ENCODE assay signal across 8 cellular contexts in genomic region chr9:128685022-128685332, GRCh38. TPM values are rescaled to one million over a fixed set of nuclear protein-coding genes. Genes with fewer than 3 reads are reported as not detected.
DNase-seq lines count a peak whose midpoint lies in the region; ATAC-seq and TF ChIP-seq lines count a peak whose summit lies in the region.

No MANE protein-coding gene starts in this region.

- H3K27ac ChIP-seq in gastroesophageal sphincter = peak overlapping the region in 3 of 4 donors; percentile 51 to 67 (median 56)

- H3K36me3 ChIP-seq in gastroesophageal sphincter = no peaks in the 10 kb centered on the region

- H3K4me1 ChIP-seq in gastroesophageal sphincter = peaks cover 0 to 39% (median 11%) of the 10 kb centered on the region in 3 donors

- H3K4me3 Mint-ChIP-seq in T-helper 2 cell treated with Interferon-gamma antibody and Interleukin-4, amounts not matched to agents 5 μg/mL and 100 μg/mL, for 36 hours = peak overlapping the region; percentile 94
- H3K4me3 Mint-ChIP-seq in T-cell = peak overlapping the region; percentile 89 to 98 (median 91)
- peak overlapping the region; percentile 93 to 94 for H3K4me3 Mint-ChIP-seq in stimulated activated naive B cell treated with anti-CD40 and anti-IgM and Interleukin-4, amounts not matched to agents 10 μg/mL and 1 μg/mL and 100 μg/mL, for 72 hours

- H3K27me3 Mint-ChIP-seq in T-helper 2 cell treated with Interferon-gamma antibody and Interleukin-4, amounts not matched to agents 5 μg/mL and 100 μg/mL, for 36 hours (ENCODE audit: low read depth) = no peaks in the 10 kb centered on the region
- H3K27me3 Mint-ChIP-seq in T-cell = no peaks in the 10 kb centered on the region
- H3K27me3 Mint-ChIP-seq in stimulated activated naive B cell treated with anti-CD40 and anti-IgM and Interleukin-4, amounts not matched to agents 10 μg/mL and 1 μg/mL and 100 μg/mL, for 72 hours = no peaks in the 10 kb centered on the region

- no peaks in the 10 kb centered on the region for H3K27me3 ChIP-seq in gastroesophageal sphincter

- H3K9me3 Mint-ChIP-seq in T-helper 2 cell treated with Interferon-gamma antibody and Interleukin-4, amounts not matched to agents 5 μg/mL and 100 μg/mL, for 36 hours = no peaks in the 10 kb centered on the region
- no peaks in the 10 kb centered on the region for H3K9me3 Mint-ChIP-seq in T-cell
- H3K9me3 Mint-ChIP-seq in stimulated activated naive B cell treated with anti-CD40 and anti-IgM and Interleukin-4, amounts not matched to agents 10 μg/mL and 1 μg/mL and 100 μg/mL, for 72 hours = no peaks in the 10 kb centered on the region

- no peak for DNase-seq in T-helper 2 cell treated with Interferon-gamma antibody and Interleukin-4, amounts not matched to agents 5 μg/mL and 100 μg/mL, for 36 hours (ENCODE audit: low spot score)
- DNase-seq in T-helper 2 cell (no peak), T-cell (no peak), anterior cingulate cortex (lab: John Stamatoyannopoulos, UW) (no peak), cerebellar nuclear complex (lab: John Stamatoyannopoulos, UW) (no peak)
- DNase-seq in stimulated activated naive B cell treated with anti-CD40 and anti-IgM and Interleukin-4, amounts not matched to agents 10 μg/mL and 1 μg/mL and 100 μg/mL, for 72 hours = no peak

- TF ChIP-seq CTCF in gastroesophageal sphincter (IDR thresholded peaks at IDR 0.05) = no peak

- ATAC-seq in T-cell (replicated peaks in 1 of 4) = no peak
- no peak for ATAC-seq in gastroesophageal sphincter
- ATAC-seq in stimulated activated naive B cell treated with anti-CD40 and anti-IgM and Interleukin-4, amounts not matched to agents 10 μg/mL and 1 μg/mL and 100 μg/mL, for 72 hours (replicated peaks) = no peak
- no peak for ATAC-seq in HG03175 (IDR thresholded peaks at IDR 0.05; ENCODE audit: unreplicated experiment)

- peak overlapping the region; percentile 92 for H3K27ac Mint-ChIP-seq in T-helper 2 cell treated with Interferon-gamma antibody and Interleukin-4, amounts not matched to agents 5 μg/mL and 100 μg/mL, for 36 hours
- peak overlapping the region; percentile 98 to 99 for H3K27ac Mint-ChIP-seq in T-cell
- H3K27ac Mint-ChIP-seq in stimulated activated naive B cell treated with anti-CD40 and anti-IgM and Interleukin-4, amounts not matched to agents 10 μg/mL and 1 μg/mL and 100 μg/mL, for 72 hours = peak overlapping the region; percentile 97

- H3K9me3 ChIP-seq in gastroesophageal sphincter = no peaks in the 10 kb centered on the region

- CTCF ChIA-PET in T-cell (lab: Charles Lee) = interaction anchor here in 1 of 2 donors (0.6 to 1.6 kb wide), 2 partner anchors 30 to 39 kb away, joined by 4 to 6 read pairs; no protein-coding TSS in a partner anchor

- no peak for TF ChIP-seq EP300 in gastroesophageal sphincter (IDR thresholded peaks at IDR 0.05)

- peak overlapping the region in 1 of 2 donors; percentile 52 for H3K4me3 ChIP-seq in gastroesophageal sphincter

- no CpG with 5 or more reads among the region's 2 CpGs for WGBS in gastroesophageal sphincter (ENCODE audit: low coverage in 1 of 2), 2 donors

- no peak for TF ChIP-seq POLR2A in gastroesophageal sphincter (IDR thresholded peaks at IDR 0.05)

- POLR2A ChIA-PET in T-cell (lab: Charles Lee) = no interaction called here

- H3K36me3 Mint-ChIP-seq in T-helper 2 cell treated with Interferon-gamma antibody and Interleukin-4, amounts not matched to agents 5 μg/mL and 100 μg/mL, for 36 hours (ENCODE audit: low read depth) = peaks cover 4% of the 10 kb centered on the region
- H3K36me3 Mint-ChIP-seq in T-cell = peaks cover 4% of the 10 kb centered on the region
- peaks cover 21 to 38% of the 10 kb centered on the region in 2 donors for H3K36me3 Mint-ChIP-seq in stimulated activated naive B cell treated with anti-CD40 and anti-IgM and Interleukin-4, amounts not matched to agents 10 μg/mL and 1 μg/mL and 100 μg/mL, for 72 hours

- peaks cover 31% of the 10 kb centered on the region for H3K4me1 Mint-ChIP-seq in T-helper 2 cell treated with Interferon-gamma antibody and Interleukin-4, amounts not matched to agents 5 μg/mL and 100 μg/mL, for 36 hours (ENCODE audit: low read depth)
- H3K4me1 Mint-ChIP-seq in T-cell = peaks cover 49 to 55% (median 52%) of the 10 kb centered on the region in 3 donors
- H3K4me1 Mint-ChIP-seq in stimulated activated naive B cell treated with anti-CD40 and anti-IgM and Interleukin-4, amounts not matched to agents 10 μg/mL and 1 μg/mL and 100 μg/mL, for 72 hours = peaks cover 27 to 64% of the 10 kb centered on the region in 2 donors

RNA-seq across cellular contexts. Expression of gene SET, which starts 4.0 kb away (rescaled TPM):
- total RNA-seq in T-cell = 100 to 1,000 TPM; 239 to 279 (median 252) TPM
- total RNA-seq in gastroesophageal sphincter = 100 to 1,000 TPM; 209 to 355 (median 256) TPM

RNA-seq across cellular contexts. Expression of gene PKN3, which starts 17.3 kb away (rescaled TPM):
- total RNA-seq in T-cell (1 to 10 TPM; 2.1 to 4.3 (median 3.7) TPM), gastroesophageal sphincter (1 to 10 TPM; 2.3 to 7.5 (median 4.0) TPM)

RNA-seq across cellular contexts. Expression of gene DYNC2I2, which starts 28.3 kb away (rescaled TPM):
- total RNA-seq in T-cell (10 to 100 TPM in 2 of 5 donors, 1 to 10 TPM in 3; 4.1 to 10.5 (median 8.0) TPM), gastroesophageal sphincter (10 to 100 TPM; 28.3 to 47.0 (median 37.7) TPM)

RNA-seq across cellular contexts. Expression of gene ZDHHC12, which starts 39.0 kb away (rescaled TPM):
- total RNA-seq in T-cell (10 to 100 TPM; 22.6 to 32.9 (median 31.4) TPM), gastroesophageal sphincter (10 to 100 TPM; 19.5 to 24.5 (median 22.2) TPM)
